Comparison of ENCODE assay signal across 33 cellular contexts in genomic region chr22:25216230-25216629, GRCh38. TPM values are rescaled to one million over a fixed set of nuclear protein-coding genes. Genes with fewer than 3 reads are reported as not detected.
"Had no signal": no experiment of that assay in that cellular context is flagged by ENCODE, and none has a peak within 500 bp of the region (broad histone marks: within the 10 kb centered on the region; RNA-seq: fewer than 3 reads in every experiment).

No MANE protein-coding gene starts in this region.

- ATAC-seq: effector memory CD8-positive, alpha-beta T cell; esophagus mucosa; gastrocnemius medialis; heart right ventricle; left cardiac atrium; left lung; left ventricle myocardium superior; lower lobe of right lung; mucosa of descending colon had no signal

- H3K4me1 Mint-ChIP-seq: endodermal cell, mesothelial cell of epicardium had no signal

- FAIRE-seq: endometrium, islet of Langerhans, keratinocyte had no signal

- H3K27ac Mint-ChIP-seq: dendritic cell treated with granulocyte-macrophage colony-stimulating factor and Interleukin-4, amounts not matched to agents 40 ng/mL and 50 ng/mL, for 4 days; effector memory CD8-positive, alpha-beta T cell; endodermal cell; mesothelial cell of epicardium; naive B cell had no signal

- H3K4me3 Mint-ChIP-seq: dendritic cell treated with granulocyte-macrophage colony-stimulating factor and Interleukin-4, amounts not matched to agents 40 ng/mL and 50 ng/mL, for 4 days; effector memory CD8-positive, alpha-beta T cell; endodermal cell; mesothelial cell of epicardium; naive B cell had no signal

- DNase-seq: colonic mucosa; cortex of kidney; effector CD8-positive, alpha-beta T cell; effector memory CD8-positive, alpha-beta T cell; endodermal cell; erythroblast; esophagus squamous epithelium; foreskin fibroblast; foreskin melanocyte; gastrocnemius medialis; glutamatergic neuron; head of caudate nucleus; heart right ventricle; hippocampal formation; left cardiac atrium; left lung; left ventricle myocardium superior; lower lobe of right lung; mesenchymal stem cell; mucosa of descending colon; naive B cell had no signal

- H3K27ac ChIP-seq: colonic mucosa, epithelial cell of prostate, esophagus squamous epithelium, gastrocnemius medialis, heart right ventricle, left lung, lower lobe of right lung had no signal

- H3K27me3 ChIP-seq: colonic mucosa had no signal

- H3K36me3 ChIP-seq: colonic mucosa, esophagus squamous epithelium, gastrocnemius medialis, heart right ventricle, left lung, lower lobe of right lung had no signal

- H3K4me1 ChIP-seq: colonic mucosa, esophagus squamous epithelium, gastrocnemius medialis, left lung, lower lobe of right lung had no signal

- H3K9me3 Mint-ChIP-seq: dendritic cell treated with granulocyte-macrophage colony-stimulating factor and Interleukin-4, amounts not matched to agents 40 ng/mL and 50 ng/mL, for 4 days; effector memory CD8-positive, alpha-beta T cell had no signal

- H3K4me3 ChIP-seq: colonic mucosa, esophagus squamous epithelium, gastrocnemius medialis, heart right ventricle, left lung, lower lobe of right lung, mucosa of descending colon had no signal

- H3K9me3 ChIP-seq: colonic mucosa, esophagus squamous epithelium, gastrocnemius medialis, lower lobe of right lung, mucosa of descending colon had no signal

- H3K36me3 Mint-ChIP-seq: mesothelial cell of epicardium, naive B cell had no signal

RNA-seq across cellular contexts. Expression of gene CRYBB2, which starts 3.2 kb away (rescaled TPM):
- total RNA-seq: colonic mucosa, dermis microvascular lymphatic vessel endothelial cell, endodermal cell, esophagus mucosa, esophagus squamous epithelium, gastrocnemius medialis, heart right ventricle, kidney epithelial cell, left lung, left ventricle myocardium superior, lower lobe of right lung, lung microvascular endothelial cell, mesenteric fat pad, mesothelial cell of epicardium, myocyte had no signal

RNA-seq across cellular contexts. Expression of gene CRYBB3, which starts 16.6 kb away (rescaled TPM):
- total RNA-seq: dermis microvascular lymphatic vessel endothelial cell, esophagus squamous epithelium, gastrocnemius medialis, kidney epithelial cell, left cardiac atrium, left ventricle myocardium superior, mesenteric fat pad, myocyte had no signal
- polyA plus RNA-seq: keratinocyte had no signal
